8 cellular contexts compared by ENCODE assay signal in genomic region chr1:10514490-10515235, GRCh38. TPM values are rescaled to one million over a fixed set of nuclear protein-coding genes. Genes with fewer than 3 reads are reported as not detected.
DNase-seq lines count a peak whose midpoint lies in the region; ATAC-seq and TF ChIP-seq lines count a peak whose summit lies in the region.

No MANE protein-coding gene starts in this region.

- DNase-seq in Caco-2, result peak in 1 of 2 experiments; percentile 52
- peak; percentile 41 for DNase-seq in HT1080 (ENCODE audit: low read depth)
- DNase-seq in OCI-M1 (lab: John Stamatoyannopoulos, UW), result peak; percentile 72
- DNase-seq in endothelial cell (ENCODE audit: low spot score), result no peak
- peak; percentile 69 for DNase-seq in retina
- DNase-seq in stimulated activated CD4-positive, alpha-beta T cell treated with anti-CD3 and anti-CD28 coated beads, Interleukin-12 subunit alpha, Interleukin-12 subunit beta, amount 100 ng/mL, for 4 hours, result no peak
- DNase-seq in stimulated activated naive CD8-positive, alpha-beta T cell treated with anti-CD3 and anti-CD28 coated beads, Interleukin-15, Interleukin-2, amounts not matched to agents 100 U/mL and 50 U/mL, for 24 hours, result no peak

- peaks cover 39% of the 10 kb centered on the region for H3K4me1 Mint-ChIP-seq in Caco-2 (ENCODE audit: low read depth, unreplicated experiment)
- peaks cover 54% of the 10 kb centered on the region for H3K4me1 Mint-ChIP-seq in endothelial cell (ENCODE audit: unreplicated experiment)

- intact Hi-C loops in Caco-2 (cut with micrococcal nuclease; ENCODE audit: unreplicated experiment), result loop anchor here (5.0 to 10.0 kb wide), 4 partner anchors 120 to 353 kb away; no protein-coding TSS in a partner anchor

- TF ChIP-seq CTCF in Caco-2 (IDR thresholded peaks at IDR 0.05; ENCODE audit: insufficient read depth in 1 of 2, low read depth in 1 of 2, low read length in 1 of 2, severe bottlenecking in 1 of 2, unreplicated experiment in 1 of 2) (peak; percentile 43 to 70), endothelial cell (IDR thresholded peaks at IDR 0.05; ENCODE audit: unreplicated experiment) (no peak)

- POLR2A ChIA-PET in Caco-2 (lab: Charles Lee), result interaction anchor here (0.5 kb wide), 1 partner anchor 58 kb away, joined by 3 read pairs; no protein-coding TSS in a partner anchor

- H3K27ac Mint-ChIP-seq in Caco-2 (ENCODE audit: unreplicated experiment), result peak overlapping the region; percentile 57
- peak overlapping the region; percentile 50 for H3K27ac Mint-ChIP-seq in endothelial cell (ENCODE audit: unreplicated experiment)

- no peaks in the 10 kb centered on the region for H3K27me3 ChIP-seq in Caco-2 (replicated peaks; ENCODE audit: control insufficient read depth, insufficient read depth, low read length)

- ATAC-seq in stimulated activated naive CD8-positive, alpha-beta T cell treated with anti-CD3 and anti-CD28 coated beads, Interleukin-15, Interleukin-2, amounts not matched to agents 100 U/mL and 50 U/mL, for 24 hours, result no peak
- no peak for ATAC-seq in HG03342 (IDR thresholded peaks at IDR 0.05; ENCODE audit: unreplicated experiment)

- no peak overlapping the region for H3K4me3 ChIP-seq in Caco-2 (ENCODE audit: low read depth, low read length)

- no peak overlapping the region for H3K4me3 Mint-ChIP-seq in Caco-2 (ENCODE audit: unreplicated experiment)
- H3K4me3 Mint-ChIP-seq in endothelial cell (ENCODE audit: unreplicated experiment), result no peak overlapping the region

- BruUV-seq in Caco-2 (replicated peaks; lab: Mats Ljungman, UMichigan), result no TSS peak

- H3K4me1 ChIP-seq in Caco-2, result peaks cover 42% of the 10 kb centered on the region

- H3K27me3 Mint-ChIP-seq in Caco-2 (ENCODE audit: insufficient read depth, unreplicated experiment) (no peaks in the 10 kb centered on the region), endothelial cell (ENCODE audit: unreplicated experiment) (no peaks in the 10 kb centered on the region)

- peaks cover 6% of the 10 kb centered on the region for H3K36me3 Mint-ChIP-seq in Caco-2 (ENCODE audit: insufficient read depth, unreplicated experiment)
- no peaks in the 10 kb centered on the region for H3K36me3 Mint-ChIP-seq in endothelial cell (ENCODE audit: low read depth, unreplicated experiment)

- H3K9me3 ChIP-seq in Caco-2, result no peaks in the 10 kb centered on the region

- H3K9me3 Mint-ChIP-seq in Caco-2 (ENCODE audit: unreplicated experiment) (no peaks in the 10 kb centered on the region), endothelial cell (ENCODE audit: unreplicated experiment) (no peaks in the 10 kb centered on the region)

- CTCF ChIA-PET in Caco-2 (lab: Charles Lee), result no interaction called here

- H3K36me3 ChIP-seq in Caco-2 (ENCODE audit: control insufficient read depth, insufficient read depth, low read length), result no peaks in the 10 kb centered on the region

RNA-seq across cellular contexts. Expression of gene PEX14, which starts 39.9 kb away (rescaled TPM):
- 19.9 and 22.2 TPM in 2 replicates for total RNA-seq in Caco-2 (2022)
- 17.7 and 20.4 TPM in 2 replicates for total RNA-seq in HT1080 (2014; rRNA removed; shearing (Covaris generic))
- polyA plus RNA-seq in HT1080 (2015; cell fraction: cytosol; rRNA removed), result 9.0 and 11.5 TPM in 2 replicates
- 13.6 and 15.3 TPM in 2 replicates for polyA plus RNA-seq in HT1080 (2015; cell fraction: nucleus; rRNA removed)
- 20.9 TPM for total RNA-seq in endothelial cell (ENCODE audit: unreplicated experiment)

RNA-seq across cellular contexts. Expression of gene DFFA, which starts 42.3 kb away (rescaled TPM):
- total RNA-seq in Caco-2 (2022) (80.2 and 80.4 TPM in 2 replicates), endothelial cell (ENCODE audit: unreplicated experiment) (77.1 TPM)
- total RNA-seq in HT1080 (2014; rRNA removed; shearing (Covaris generic)), result 71.0 and 78.0 TPM in 2 replicates
- polyA plus RNA-seq in HT1080 (2015; cell fraction: cytosol; rRNA removed), result 61.9 and 66.7 TPM in 2 replicates
- polyA plus RNA-seq in HT1080 (2015; cell fraction: nucleus; rRNA removed), result 43.0 and 44.7 TPM in 2 replicates

Comparison
In these comparisons a context has a peak if more than half of its experiments do, and no peak if none do; other contexts are left out.
1. DNase-seq: peak in HT1080 (single experiment), OCI-M1 (single experiment) and retina (single experiment); none in endothelial cell (single experiment), stimulated activated CD4-positive, alpha-beta T cell treated with anti-CD3 and anti-CD28 coated beads, Interleukin-12 subunit alpha, Interleukin-12 subunit beta, amount 100 ng/mL, for 4 hours (single experiment) and stimulated activated naive CD8-positive, alpha-beta T cell treated with anti-CD3 and anti-CD28 coated beads, Interleukin-15, Interleukin-2, amounts not matched to agents 100 U/mL and 50 U/mL, for 24 hours (single experiment).